In the genomic region with DNA sequence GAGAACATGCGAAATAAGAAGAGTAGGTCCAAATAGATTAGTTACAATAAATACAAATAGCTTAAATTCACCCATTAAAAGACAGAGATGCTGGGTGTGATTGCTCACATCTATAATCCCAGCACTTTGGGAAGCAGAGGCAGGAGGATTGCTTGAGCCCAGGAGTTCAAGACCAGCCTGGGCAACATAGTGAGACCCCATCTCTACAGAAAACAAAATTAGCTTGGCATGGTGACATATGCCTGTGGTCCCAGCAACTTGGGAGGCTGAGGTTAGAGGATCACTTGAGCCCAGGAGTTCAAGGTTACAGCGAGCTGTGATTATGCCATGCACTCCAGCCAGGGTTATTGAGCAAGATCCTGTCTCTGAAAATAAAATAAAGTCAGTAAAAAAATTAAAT, we compare ENCODE assay signal across 28 cellular contexts.
"Had no signal": no experiment of that assay in that cellular context is flagged by ENCODE, and none has a peak within 500 bp of the region (broad histone marks: within the 10 kb centered on the region; RNA-seq: fewer than 3 reads in every experiment).

No MANE protein-coding gene starts in this region.

- H3K36me3 Mint-ChIP-seq: stimulated activated effector memory CD8-positive, alpha-beta T cell treated with anti-CD3 and anti-CD28 coated beads, Interleukin-12 subunit alpha, Interleukin-12 subunit beta, amount 100 ng/mL, for 72 hours; stimulated activated memory B cell treated with anti-CD40 and anti-IgM and Interleukin-4, amounts not matched to agents 10 μg/mL and 1 μg/mL and 100 μg/mL, for 72 hours; stimulated activated naive B cell treated with anti-CD40 and anti-IgM and Interleukin-4, amounts not matched to agents 10 μg/mL and 1 μg/mL and 100 μg/mL, for 72 hours had no signal

- H3K27me3 Mint-ChIP-seq: stimulated activated memory B cell treated with anti-CD40 and anti-IgM and Interleukin-4, amounts not matched to agents 10 μg/mL and 1 μg/mL and 100 μg/mL, for 72 hours; stimulated activated naive CD8-positive, alpha-beta T cell treated with anti-CD3 and anti-CD28 coated beads, Interleukin-15, amount 100 ng/mL, for 72 hours; stimulated activated naive CD8-positive, alpha-beta T cell treated with anti-CD3 and anti-CD28 coated beads, Interleukin-15, Interleukin-2, amounts not matched to agents 100 ng/mL and 50 ng/mL, for 24 hours had no signal

- ATAC-seq: stimulated activated effector memory CD8-positive, alpha-beta T cell treated with anti-CD3 and anti-CD28 coated beads, Interleukin-12 subunit alpha, Interleukin-12 subunit beta, amount 100 ng/mL, for 72 hours; stimulated activated memory B cell treated with anti-CD40 and anti-IgM and Interleukin-4, amounts not matched to agents 10 μg/mL and 1 μg/mL and 100 μg/mL, for 72 hours; stimulated activated naive B cell treated with anti-CD40 and anti-IgM and Interleukin-4, amounts not matched to agents 10 μg/mL and 1 μg/mL and 100 μg/mL, for 72 hours; stimulated activated naive CD8-positive, alpha-beta T cell treated with anti-CD3 and anti-CD28 coated beads, Interleukin-15, amount 100 ng/mL, for 72 hours; stimulated activated naive CD8-positive, alpha-beta T cell treated with anti-CD3 and anti-CD28 coated beads, Interleukin-15, Interleukin-2, amounts not matched to agents 100 U/mL and 50 U/mL, for 24 hours; upper lobe of right lung had no signal

- H3K4me1 Mint-ChIP-seq: stimulated activated effector memory CD8-positive, alpha-beta T cell treated with anti-CD3 and anti-CD28 coated beads, Interleukin-12 subunit alpha, Interleukin-12 subunit beta, amount 100 ng/mL, for 72 hours; stimulated activated memory B cell treated with anti-CD40 and anti-IgM and Interleukin-4, amounts not matched to agents 10 μg/mL and 1 μg/mL and 100 μg/mL, for 72 hours; stimulated activated naive B cell treated with anti-CD40 and anti-IgM and Interleukin-4, amounts not matched to agents 10 μg/mL and 1 μg/mL and 100 μg/mL, for 72 hours; stimulated activated naive CD8-positive, alpha-beta T cell treated with anti-CD3 and anti-CD28 coated beads, Interleukin-15, amount 100 ng/mL, for 72 hours had no signal

- H3K36me3 ChIP-seq: stomach, suprapubic skin, thoracic aorta, thyroid gland, tibial artery, tibial nerve, transverse colon, upper lobe of left lung, upper lobe of right lung, uterus, vagina had no signal

- DNase-seq: stimulated activated CD4-positive, alpha-beta T cell treated with anti-CD3 and anti-CD28 coated beads, Interleukin-2, amount 100 ng/mL, for 48 hours; stimulated activated CD4-positive, alpha-beta T cell treated with anti-CD3 and anti-CD28 coated beads, Interleukin-4, amount 100 ng/mL, for 1 hour; stimulated activated CD4-positive, alpha-beta T cell treated with anti-CD3 and anti-CD28 coated beads, Interleukin-4, amount 100 ng/mL, for 24 hours; stimulated activated CD4-positive, alpha-beta T cell treated with anti-CD3 and anti-CD28 coated beads, Interleukin-4, amount 100 ng/mL, for 4 hours; stimulated activated CD8-positive, alpha-beta memory T cell treated with anti-CD3 and anti-CD28 coated beads, Interleukin-4, amount 100 ng/mL, for 48 hours; stimulated activated naive B cell treated with anti-CD40 and anti-IgM and Interleukin-4, amounts not matched to agents 10 μg/mL and 1 μg/mL and 100 μg/mL, for 72 hours; stimulated activated naive CD4-positive, alpha-beta T cell; stimulated activated naive CD4-positive, alpha-beta T cell treated with Interleukin-2 at 50 U/mL for 16 hours; stimulated activated naive CD8-positive, alpha-beta T cell treated with anti-CD3 and anti-CD28 coated beads, Interleukin-15, amount 100 ng/mL, for 72 hours; stimulated activated naive CD8-positive, alpha-beta T cell treated with anti-CD3 and anti-CD28 coated beads, Interleukin-15, Interleukin-2, amounts not matched to agents 100 U/mL and 50 U/mL, for 24 hours; stomach; substantia nigra; testis; thyroid gland; tibial artery; transverse colon; trophoblast cell; upper lobe of left lung; upper lobe of right lung; uterus had no signal

- H3K9me3 ChIP-seq: stomach, suprapubic skin, testis, thoracic aorta, thyroid gland, tibial artery, tibial nerve, transverse colon, upper lobe of left lung, upper lobe of right lung, uterus, vagina had no signal

- H3K4me1 ChIP-seq: stomach, suprapubic skin, thyroid gland, tibial artery, tibial nerve, transverse colon, upper lobe of left lung, upper lobe of right lung, uterus had no signal

- H3K4me3 Mint-ChIP-seq: stimulated activated effector memory CD8-positive, alpha-beta T cell treated with anti-CD3 and anti-CD28 coated beads, Interleukin-12 subunit alpha, Interleukin-12 subunit beta, amount 100 ng/mL, for 72 hours; stimulated activated memory B cell treated with anti-CD40 and anti-IgM and Interleukin-4, amounts not matched to agents 10 μg/mL and 1 μg/mL and 100 μg/mL, for 72 hours; stimulated activated naive B cell treated with anti-CD40 and anti-IgM and Interleukin-4, amounts not matched to agents 10 μg/mL and 1 μg/mL and 100 μg/mL, for 72 hours; stimulated activated naive CD8-positive, alpha-beta T cell treated with anti-CD3 and anti-CD28 coated beads, Interleukin-15, amount 100 ng/mL, for 72 hours; stimulated activated naive CD8-positive, alpha-beta T cell treated with anti-CD3 and anti-CD28 coated beads, Interleukin-15, Interleukin-2, amounts not matched to agents 100 ng/mL and 50 ng/mL, for 24 hours; type B pancreatic cell had no signal

- H3K27ac ChIP-seq: stomach, suprapubic skin, testis, thoracic aorta, thyroid gland, tibial artery, tibial nerve, upper lobe of left lung, upper lobe of right lung, vagina had no signal

- H3K27ac Mint-ChIP-seq: stimulated activated effector memory CD8-positive, alpha-beta T cell treated with anti-CD3 and anti-CD28 coated beads, Interleukin-12 subunit alpha, Interleukin-12 subunit beta, amount 100 ng/mL, for 72 hours; stimulated activated memory B cell treated with anti-CD40 and anti-IgM and Interleukin-4, amounts not matched to agents 10 μg/mL and 1 μg/mL and 100 μg/mL, for 72 hours; stimulated activated naive B cell treated with anti-CD40 and anti-IgM and Interleukin-4, amounts not matched to agents 10 μg/mL and 1 μg/mL and 100 μg/mL, for 72 hours; stimulated activated naive CD8-positive, alpha-beta T cell treated with anti-CD3 and anti-CD28 coated beads, Interleukin-15, amount 100 ng/mL, for 72 hours; stimulated activated naive CD8-positive, alpha-beta T cell treated with anti-CD3 and anti-CD28 coated beads, Interleukin-15, Interleukin-2, amounts not matched to agents 100 ng/mL and 50 ng/mL, for 24 hours; type B pancreatic cell had no signal

- H3K4me3 ChIP-seq: stomach, suprapubic skin, testis, thoracic aorta, thyroid gland, tibial artery, tibial nerve, transverse colon, upper lobe of left lung, upper lobe of right lung, uterus, vagina had no signal

- H3K27me3 ChIP-seq: stomach, suprapubic skin, testis, thyroid gland, tibial nerve, transverse colon, upper lobe of left lung, upper lobe of right lung, uterus, vagina had no signal
